1 cellular context compared by ENCODE assay signal in the genomic region with DNA sequence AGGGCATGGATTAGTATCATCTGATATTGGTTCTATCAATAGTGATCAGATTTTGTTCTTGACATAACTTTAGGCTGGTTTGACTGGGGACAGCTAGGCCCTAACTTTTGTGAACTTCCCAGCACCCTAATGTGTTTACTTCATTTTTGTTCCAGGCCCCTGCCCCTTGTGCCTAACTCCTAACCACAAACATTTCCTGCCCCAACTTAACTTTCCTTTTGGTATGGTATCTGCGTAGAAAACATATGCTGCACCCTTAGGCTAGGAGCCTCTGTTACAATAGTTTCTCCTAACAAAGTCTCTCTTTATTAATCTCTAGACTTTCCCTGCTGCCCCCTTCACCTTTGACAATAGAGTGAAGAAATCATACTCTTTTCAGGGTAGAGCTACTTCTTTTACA.
TF ChIP-seq lines count a peak whose summit lies in the region.

No MANE protein-coding gene starts in this region.

TF ChIP-seq in endothelial cell of umbilical vein, 7 proteins besides CTCF, POLR2A, EP300 and RAD21:
- TF ChIP-seq, protein P1, sequence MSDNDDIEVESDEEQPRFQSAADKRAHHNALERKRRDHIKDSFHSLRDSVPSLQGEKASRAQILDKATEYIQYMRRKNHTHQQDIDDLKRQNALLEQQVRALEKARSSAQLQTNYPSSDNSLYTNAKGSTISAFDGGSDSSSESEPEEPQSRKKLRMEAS (IDR thresholded peaks at IDR 0.05; ENCODE audit: insufficient read depth, insufficient read length), result no peak
- TF ChIP-seq EZH2 (IDR thresholded peaks at IDR 0.05; ENCODE audit: borderline replicate concordance, low read depth, low read length, severe bottlenecking) (no peak), POLR2AphosphoS5 (IDR thresholded peaks at IDR 0.05; ENCODE audit: insufficient read depth, low read depth, low read length) (no peak), GATA2 (IDR thresholded peaks at IDR 0.05; ENCODE audit: insufficient read depth, insufficient read length, low read depth, low read length) (no peak), JUN (IDR thresholded peaks at IDR 0.05; ENCODE audit: borderline replicate concordance, insufficient read depth, insufficient read length, low read depth) (no peak), FOS (IDR thresholded peaks at IDR 0.05; ENCODE audit: borderline replicate concordance, insufficient read depth, low read length) (no peak), MYC (IDR thresholded peaks at IDR 0.05; ENCODE audit: low read depth, low read length) (no peak)
